Comparison of ENCODE assay signal across 36 cellular contexts in the genomic region with DNA sequence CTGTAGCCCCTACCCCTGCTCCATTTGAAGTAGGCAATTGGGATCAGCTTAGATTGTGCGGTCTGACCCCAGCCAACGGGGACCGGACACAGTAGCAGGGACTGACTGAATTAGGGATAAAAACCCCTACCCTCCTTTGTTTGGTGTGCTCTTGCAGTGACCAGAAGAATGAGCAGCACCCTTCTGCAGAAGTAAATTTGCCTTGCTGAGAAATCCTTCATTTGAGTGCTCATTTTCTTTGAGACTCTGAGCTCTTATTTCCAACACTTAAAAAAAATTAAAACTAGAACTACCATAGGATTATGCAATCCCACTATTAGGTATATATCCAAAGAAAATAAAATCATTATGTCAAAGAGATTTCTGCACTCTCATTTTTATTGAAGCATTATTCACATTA.
"Had no signal": no experiment of that assay in that cellular context is flagged by ENCODE, and none has a peak within 500 bp of the region (broad histone marks: within the 10 kb centered on the region; RNA-seq: fewer than 3 reads in every experiment).

No MANE protein-coding gene starts in this region.

- DNase-seq: Kasumi-1, MG63, MM.1S, MV-4-11, NCI-H1048, NCI-H1092, NCI-H1092 treated with DMSO at 0.1 percent for 48 hours, NCI-H1105, NCI-H1105 treated with DMSO at 0.1 percent for 48 hours, NCI-H1417, NCI-H1417 treated with DMSO at 0.1 percent for 48 hours, NCI-H1436, NCI-H1436 treated with DMSO at 0.1 percent for 48 hours, NCI-H146, NCI-H1694, NCI-H1694 treated with DMSO at 0.1 percent for 48 hours, NCI-H187, NCI-H187 treated with DMSO at 0.1 percent for 48 hours, NCI-H1930, NCI-H2029, NCI-H2029 treated with DMSO at 0.1 percent for 48 hours, NCI-H2081, NCI-H2081 treated with DMSO at 0.1 percent for 48 hours, NCI-H2107, NCI-H2171, NCI-H2171 treated with DMSO at 0.1 percent for 48 hours, NCI-H2227 treated with DMSO at 0.1 percent for 48 hours, NCI-H226, NCI-H345, NCI-H446, NCI-H446 treated with DMSO at 0.1 percent for 48 hours, NCI-H510A, NCI-H510A treated with DMSO at 0.1 percent for 48 hours, NCI-H524, NCI-H524 treated with DMSO at 0.1 percent for 48 hours, NCI-H526 had no signal

- H3K36me3 ChIP-seq: MG63 had no signal

- H3K27me3 ChIP-seq: MG63 had no signal

- H3K4me3 ChIP-seq: MG63 had no signal
